Comparison of ENCODE assay signal across 23 cellular contexts in genomic region chr5:149072376-149072775, GRCh38. TPM values are rescaled to one million over a fixed set of nuclear protein-coding genes. Genes with fewer than 3 reads are reported as not detected.
A peak's percentile ranks its signal among the peaks of the same experiment; 100 is the strongest.
DNase-seq lines count a peak whose midpoint lies in the region; ATAC-seq and TF ChIP-seq lines count a peak whose summit lies in the region.
"Had no signal": no experiment of that assay in that cellular context is flagged by ENCODE, and none has a peak within 500 bp of the region (broad histone marks: within the 10 kb centered on the region; RNA-seq: fewer than 3 reads in every experiment).

No MANE protein-coding gene starts in this region.

- ATAC-seq in HCT116: no peak
- ATAC-seq in PC-3: peak; percentile 39
- ATAC-seq in HG03439 (IDR thresholded peaks at IDR 0.05; ENCODE audit: unreplicated experiment): no peak
- ATAC-seq: CD8-positive, alpha-beta T cell; HepG2; SK-N-SH treated with all-trans-retinoic acid at 6 μM for 48 hours had no signal

- no peak overlapping the region for H2AFZ ChIP-seq in HCT116 (ENCODE audit: low read depth, low read length, poor library complexity, severe bottlenecking)
- H2AFZ ChIP-seq in PC-3 (ENCODE audit: low read length): no peak overlapping the region

- H3K36me3 ChIP-seq in HCT116 (ENCODE audit: control insufficient read depth in 1 of 2, insufficient read depth in 2 of 2, low read length in 2 of 2) (no peaks in the 10 kb centered on the region), PC-3 (ENCODE audit: low read depth, low read length) (no peaks in the 10 kb centered on the region)
- H3K36me3 ChIP-seq: BLaER1 had no signal

- H3K27me3 ChIP-seq in HCT116 (ENCODE audit: insufficient read depth, low read length): no peaks in the 10 kb centered on the region
- H3K27me3 ChIP-seq in PC-3 (ENCODE audit: low read length): no peaks in the 10 kb centered on the region
- H3K27me3 ChIP-seq: BLaER1 had no signal

- H4K20me1 ChIP-seq in HCT116 (ENCODE audit: insufficient read depth) (no peaks in the 10 kb centered on the region), PC-3 (ENCODE audit: low read length) (no peaks in the 10 kb centered on the region)
- H4K20me1 ChIP-seq: BLaER1 had no signal

- POLR2A ChIA-PET in HCT116 (lab: Charles Lee): interaction anchor here (1.5 kb wide), 1 partner anchor 10 kb away, joined by 8 read pairs; the partner anchor contains the start of gene SH3TC2
- POLR2A ChIA-PET in PC-3 (lab: Charles Lee; ENCODE audit: unreplicated experiment): interaction anchor here (0.6 to 1.2 kb wide), 4 partner anchors 20 to 76 kb away, joined by 3 to 7 read pairs (median 3); no protein-coding TSS in a partner anchor

- intact Hi-C loops in HCT116 (cut with micrococcal nuclease): no loop called here
- intact Hi-C loops in PC-3 (cut with micrococcal nuclease): loop anchor here (2.0 kb wide), 1 partner anchor 70 kb away; no protein-coding TSS in a partner anchor

- H3K79me2 ChIP-seq in HCT116 (ENCODE audit: insufficient read depth, low read length) (no peaks in the 10 kb centered on the region), PC-3 (ENCODE audit: low read length) (no peaks in the 10 kb centered on the region)

- H3K9me3 ChIP-seq in HCT116 (ENCODE audit: control insufficient read depth in 1 of 2, insufficient read depth in 1 of 2, low read depth in 1 of 2, low read length in 2 of 2): no peaks in the 10 kb centered on the region
- no peaks in the 10 kb centered on the region for H3K9me3 ChIP-seq in PC-3 (ENCODE audit: low read length)
- H3K9me3 ChIP-seq: BLaER1 had no signal

- no TSS peak for BruUV-seq in HCT116 (replicated peaks; lab: Mats Ljungman, UMichigan)
- BruUV-seq in PC-3 (replicated peaks; lab: Mats Ljungman, UMichigan): no TSS peak

- peak overlapping the region; percentile 34; the same call in 1 of the 2 replicates for H3K9ac ChIP-seq in HCT116 (ENCODE audit: low read length)
- peak overlapping the region; percentile 50 for H3K9ac ChIP-seq in PC-3 (ENCODE audit: low read length)
- H3K9ac ChIP-seq: BLaER1 had no signal

- H3K9me2 ChIP-seq in HCT116 (ENCODE audit: insufficient read depth): no peaks in the 10 kb centered on the region
- H3K9me2 ChIP-seq in PC-3 (replicated peaks; ENCODE audit: low read length): no peaks in the 10 kb centered on the region

- H3K4me2 ChIP-seq in HCT116 (ENCODE audit: low read length): peak overlapping the region; percentile 59; the same call in 1 of the 2 replicates
- H3K4me2 ChIP-seq in PC-3 (ENCODE audit: low read length): peak overlapping the region; percentile 58
- H3K4me2 ChIP-seq: BLaER1 had no signal

- H3K4me1 ChIP-seq in HCT116 (ENCODE audit: control insufficient read depth in 1 of 2, insufficient read depth in 2 of 2, low read length in 2 of 2) (peaks cover 3 to 41% of the 10 kb centered on the region in 2 experiments; a peak in 3 of 4 replicates), PC-3 (ENCODE audit: insufficient read depth, low read length) (peaks cover 53% of the 10 kb centered on the region)

- no peak overlapping the region for H3K27ac ChIP-seq in HCT116 (ENCODE audit: low read depth, low read length)
- H3K27ac ChIP-seq in PC-3 (ENCODE audit: low read length): peak overlapping the region; percentile 82
- H3K27ac ChIP-seq: BLaER1 had no signal

- no peak for TF ChIP-seq RAD21 in HCT116 (IDR thresholded peaks at IDR 0.05; ENCODE audit: low read depth)

- no peak for TF ChIP-seq POLR2A in HCT116 (IDR thresholded peaks at IDR 0.05; ENCODE audit: borderline replicate concordance, extremely low read depth, insufficient read depth, insufficient read length)

- peaks cover 17% of the 10 kb centered on the region for H3F3A ChIP-seq in PC-3 (ENCODE audit: low read length, unreplicated experiment)

- DNase-seq in HCT116 (ENCODE audit: low read depth, low spot score): no peak
- peak; percentile 85 for DNase-seq in PC-3
- peak; percentile 63 to 87 for DNase-seq in dermis microvascular lymphatic vessel endothelial cell (ENCODE audit: low read depth in 2 of 2)
- DNase-seq in kidney tubule cell (ENCODE audit: low spot score): peak; percentile 37
- DNase-seq in activated gamma-delta T cell (lab: John Stamatoyannopoulos, UW): no peak
- no peak for DNase-seq in AG20443 (ENCODE audit: low spot score)
- DNase-seq: CD8-positive, alpha-beta T cell; H7; HFFc6; KBM-7; NCI-H1105; NCI-H146; NCI-H2029; NCI-H2171; NCI-H345; NCI-H524 treated with DMSO at 0.1 percent for 48 hours; NCI-H82; RPMI8226 had no signal

- RAD21 ChIA-PET in HCT116 (lab: Charles Lee; ENCODE audit: low non-redundant PET in 1 of 2, low total read pairs in 2 of 2, uncharacterized antibody in 2 of 2, unreplicated experiment in 2 of 2): no interaction called here

- H3K4me3 ChIP-seq in HCT116 (replicated peaks in 1 of 2; ENCODE audit: low read depth in 1 of 2, low read length in 2 of 2): no peak overlapping the region
- H3K4me3 ChIP-seq in PC-3 (ENCODE audit: low read length): no peak overlapping the region
- H3K4me3 ChIP-seq: BLaER1 had no signal

- CTCF ChIA-PET in HCT116 (lab: Charles Lee): no interaction called here
- CTCF ChIA-PET in PC-3 (lab: Charles Lee): interaction anchor here (1.2 to 2.5 kb wide), 4 partner anchors 9 to 341 kb away, joined by 3 to 16 read pairs (median 8); partner anchors contain the start of gene SH3TC2

- no peak for TF ChIP-seq CTCF in HCT116 (IDR thresholded peaks at IDR 0.05 in 2 of 3, conservative IDR thresholded peaks at IDR 0.05 in 1 of 3; ENCODE audit: borderline replicate concordance in 1 of 3, insufficient read depth in 1 of 3, low read depth in 2 of 3, low read length in 2 of 3)
- no peak for TF ChIP-seq CTCF in PC-3 (conservative IDR thresholded peaks at IDR 0.05; ENCODE audit: low read depth, low read length)

TF ChIP-seq in HCT116, 20 proteins besides CTCF, POLR2A, EP300 and RAD21:
- TF ChIP-seq FOSL1 (IDR thresholded peaks at IDR 0.05; ENCODE audit: low read depth) (no peak), SRF (IDR thresholded peaks at IDR 0.05; ENCODE audit: low read depth) (no peak), EZH2 (IDR thresholded peaks at IDR 0.05) (no peak), ZFX (IDR thresholded peaks at IDR 0.05) (no peak), EZH2phosphoT487 (IDR thresholded peaks at IDR 0.05; ENCODE audit: borderline replicate concordance) (no peak), REST (IDR thresholded peaks at IDR 0.05; ENCODE audit: low read depth) (no peak), CEBPB (IDR thresholded peaks at IDR 0.05; ENCODE audit: low read depth) (no peak), POLR2AphosphoS5 (IDR thresholded peaks at IDR 0.05; ENCODE audit: low read depth, low read length) (no peak), MAX (IDR thresholded peaks at IDR 0.05) (no peak), TCF7L2 (IDR thresholded peaks at IDR 0.05; ENCODE audit: borderline replicate concordance, extremely low read depth, insufficient read depth, insufficient read length) (no peak)

RNA-seq across cellular contexts. Expression of gene SH3TC2, which starts 9.5 kb away (rescaled TPM):
- 12.8 TPM for total RNA-seq in HCT116 (2021; ENCODE audit: unreplicated experiment)
- polyA plus RNA-seq in HCT116 (2012): 5.3 and 5.7 TPM in 2 replicates
- 32.0 and 40.0 TPM in 2 replicates for total RNA-seq in PC-3 (2014; rRNA removed)
- 27.2 and 35.7 TPM in 2 replicates for total RNA-seq in dermis microvascular lymphatic vessel endothelial cell
- total RNA-seq: CD8-positive, alpha-beta T cell; G401; H7 had no signal

Comparison
In these comparisons a context has a peak if more than half of its experiments do, and no peak if none do; other contexts are left out.
1. DNase-seq: peak in PC-3 (single experiment), dermis microvascular lymphatic vessel endothelial cell (2 of 2) and kidney tubule cell (single experiment); none in HCT116 (single experiment), activated gamma-delta T cell (single experiment) and AG20443 (single experiment).